In genomic region chr4:147942729-147943128, GRCh38 we compare ENCODE assay signal across 9 cellular contexts.
DNase-seq lines count a peak whose midpoint lies in the region; ATAC-seq and TF ChIP-seq lines count a peak whose summit lies in the region.
"Had no signal": no experiment of that assay in that cellular context is flagged by ENCODE, and none has a peak within 500 bp of the region (broad histone marks: within the 10 kb centered on the region; RNA-seq: fewer than 3 reads in every experiment).

No MANE protein-coding gene starts in this region.

- H3K4me1 ChIP-seq in gastroesophageal sphincter, result peaks cover 3 to 55% (median 14%) of the 10 kb centered on the region in 3 donors
- no peaks in the 10 kb centered on the region for H3K4me1 ChIP-seq in Peyer's patch

- in situ Hi-C loops in GM13977 (cut with MboI; ENCODE audit: low pct_unique_long_range_greater_than_20kb, low sequenced_read_pairs, unreplicated experiment), result no loop called here

- peak overlapping the region; percentile 50 to 56 (median 53) for H3K27ac ChIP-seq in gastroesophageal sphincter
- H3K27ac ChIP-seq in Peyer's patch, result peak overlapping the region in 1 of 4 donors; percentile 3

- DNase-seq in Peyer's patch (no peak), GM13977 (ENCODE audit: low spot score) (no peak), epidermal melanocyte (ENCODE audit: insufficient read length, low spot score) (no peak), NCI-H1048 (lab: John Stamatoyannopoulos, UW) (no peak)
- DNase-seq: NCI-H1694 had no signal

- H3K36me3 ChIP-seq in gastroesophageal sphincter, result peaks cover 5 to 54% of the 10 kb centered on the region in 2 donors
- peaks cover 0 to 9% (median 0%) of the 10 kb centered on the region in 3 donors for H3K36me3 ChIP-seq in Peyer's patch

- ATAC-seq in GM18505 (IDR thresholded peaks at IDR 0.05; ENCODE audit: unreplicated experiment) (peak; percentile 33), GM21529 (IDR thresholded peaks at IDR 0.05; ENCODE audit: unreplicated experiment) (peak; percentile 37), HG03442 (IDR thresholded peaks at IDR 0.05; ENCODE audit: unreplicated experiment) (peak; percentile 45), gastroesophageal sphincter (no peak)

- H3K27me3 ChIP-seq in gastroesophageal sphincter, result no peaks in the 10 kb centered on the region
- no peaks in the 10 kb centered on the region for H3K27me3 ChIP-seq in Peyer's patch

- H3K4me3 ChIP-seq in gastroesophageal sphincter (no peak overlapping the region), Peyer's patch (no peak overlapping the region)

- no peak for TF ChIP-seq POLR2A in GM18505 (IDR thresholded peaks at IDR 0.05; ENCODE audit: borderline replicate concordance, extremely low read depth, insufficient read depth, insufficient read length)
- TF ChIP-seq POLR2A in gastroesophageal sphincter (IDR thresholded peaks at IDR 0.05), result no peak
- no peak for TF ChIP-seq POLR2A in Peyer's patch (IDR thresholded peaks at IDR 0.05)

- TF ChIP-seq EP300 in gastroesophageal sphincter (IDR thresholded peaks at IDR 0.05), result no peak

- TF ChIP-seq CTCF in gastroesophageal sphincter (IDR thresholded peaks at IDR 0.05), result no peak
- no peak for TF ChIP-seq CTCF in Peyer's patch (IDR thresholded peaks at IDR 0.05)
- no peak for TF ChIP-seq CTCF in GM13977 (IDR thresholded peaks at IDR 0.05; ENCODE audit: extremely low read depth, insufficient read depth, missing control alignments)

- H3K9me3 ChIP-seq in gastroesophageal sphincter, result no peaks in the 10 kb centered on the region
- no peaks in the 10 kb centered on the region for H3K9me3 ChIP-seq in Peyer's patch

- WGBS in gastroesophageal sphincter (ENCODE audit: low coverage in 1 of 2), 2 donors, result 40 to 54% methylated on average over 4 to 5 of the region's 5 CpGs
